1 cellular context compared by ENCODE assay signal in genomic region chr1:204829133-204829532, GRCh38.
TF ChIP-seq lines count a peak whose summit lies in the region.

No MANE protein-coding gene starts in this region.

TF ChIP-seq in SK-N-SH, 30 proteins besides CTCF, POLR2A, EP300 and RAD21 (continued from another document):
- TF ChIP-seq, protein P1, sequence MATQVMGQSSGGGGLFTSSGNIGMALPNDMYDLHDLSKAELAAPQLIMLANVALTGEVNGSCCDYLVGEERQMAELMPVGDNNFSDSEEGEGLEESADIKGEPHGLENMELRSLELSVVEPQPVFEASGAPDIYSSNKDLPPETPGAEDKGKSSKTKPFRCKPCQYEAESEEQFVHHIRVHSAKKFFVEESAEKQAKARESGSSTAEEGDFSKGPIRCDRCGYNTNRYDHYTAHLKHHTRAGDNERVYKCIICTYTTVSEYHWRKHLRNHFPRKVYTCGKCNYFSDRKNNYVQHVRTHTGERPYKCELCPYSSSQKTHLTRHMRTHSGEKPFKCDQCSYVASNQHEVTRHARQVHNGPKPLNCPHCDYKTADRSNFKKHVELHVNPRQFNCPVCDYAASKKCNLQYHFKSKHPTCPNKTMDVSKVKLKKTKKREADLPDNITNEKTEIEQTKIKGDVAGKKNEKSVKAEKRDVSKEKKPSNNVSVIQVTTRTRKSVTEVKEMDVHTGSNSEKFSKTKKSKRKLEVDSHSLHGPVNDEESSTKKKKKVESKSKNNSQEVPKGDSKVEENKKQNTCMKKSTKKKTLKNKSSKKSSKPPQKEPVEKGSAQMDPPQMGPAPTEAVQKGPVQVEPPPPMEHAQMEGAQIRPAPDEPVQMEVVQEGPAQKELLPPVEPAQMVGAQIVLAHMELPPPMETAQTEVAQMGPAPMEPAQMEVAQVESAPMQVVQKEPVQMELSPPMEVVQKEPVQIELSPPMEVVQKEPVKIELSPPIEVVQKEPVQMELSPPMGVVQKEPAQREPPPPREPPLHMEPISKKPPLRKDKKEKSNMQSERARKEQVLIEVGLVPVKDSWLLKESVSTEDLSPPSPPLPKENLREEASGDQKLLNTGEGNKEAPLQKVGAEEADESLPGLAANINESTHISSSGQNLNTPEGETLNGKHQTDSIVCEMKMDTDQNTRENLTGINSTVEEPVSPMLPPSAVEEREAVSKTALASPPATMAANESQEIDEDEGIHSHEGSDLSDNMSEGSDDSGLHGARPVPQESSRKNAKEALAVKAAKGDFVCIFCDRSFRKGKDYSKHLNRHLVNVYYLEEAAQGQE (IDR thresholded peaks at IDR 0.05; ENCODE audit: low read depth, low read length): no peak
- TF ChIP-seq TEAD4 (IDR thresholded peaks at IDR 0.05; ENCODE audit: borderline replicate concordance, insufficient read depth) (no peak), TCF12 (IDR thresholded peaks at IDR 0.05) (no peak), MAX (IDR thresholded peaks at IDR 0.05; ENCODE audit: low read depth) (no peak), RCOR1 (IDR thresholded peaks at IDR 0.05; ENCODE audit: low read length) (no peak)
